ENCODE assay signal across 20 cellular contexts in the genomic region with DNA sequence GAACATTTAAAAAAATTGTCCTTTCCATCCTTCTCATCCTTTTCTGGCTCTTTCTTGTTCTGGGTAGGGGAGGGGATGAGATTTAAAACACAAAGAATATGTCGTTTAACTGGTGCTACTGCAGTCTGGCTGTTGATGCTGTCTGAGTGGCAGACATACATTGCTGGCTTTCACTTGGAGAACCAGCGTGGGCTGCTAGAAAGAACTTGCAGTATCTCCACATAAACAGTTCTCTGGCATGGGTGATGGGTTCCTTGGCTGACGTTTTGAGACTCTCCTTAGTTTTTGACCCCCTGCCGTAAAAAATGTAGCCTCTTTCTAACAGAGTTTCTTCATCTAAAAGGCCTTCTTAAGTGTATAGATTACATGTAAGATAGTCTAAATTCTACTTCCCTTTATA.
A peak's percentile ranks its signal among the peaks of the same experiment; 100 is the strongest.
DNase-seq lines count a peak whose midpoint lies in the region; TF ChIP-seq lines count a peak whose summit lies in the region.
"Had no signal": no experiment of that assay in that cellular context is flagged by ENCODE, and none has a peak within 500 bp of the region (broad histone marks: within the 10 kb centered on the region; RNA-seq: fewer than 3 reads in every experiment).

No MANE protein-coding gene starts in this region.

- peaks cover 8% of the 10 kb centered on the region for H3K9me3 Mint-ChIP-seq in nephron

- H3K27me3 Mint-ChIP-seq in nephron (ENCODE audit: low read depth): no peaks in the 10 kb centered on the region
- H3K27me3 Mint-ChIP-seq: B cell; CD4-positive, CD25-positive, alpha-beta regulatory T cell had no signal

- H3K27ac ChIP-seq in angular gyrus (ENCODE audit: low read depth, low read length) (peak overlapping the region; percentile 71), dorsolateral prefrontal cortex (peak overlapping the region in 49 of 59 donors; percentile 4 to 88 (median 67)), temporal lobe (ENCODE audit: low read depth, low read length) (peak overlapping the region; percentile 44)
- H3K27ac ChIP-seq: BLaER1, C4-2B, GM23248 had no signal

- H3K36me3 Mint-ChIP-seq in nephron (ENCODE audit: low read depth): no peaks in the 10 kb centered on the region
- H3K36me3 Mint-ChIP-seq: CD4-positive, CD25-positive, alpha-beta regulatory T cell; CD8-positive, alpha-beta T cell had no signal

- TF ChIP-seq CTCF in dorsolateral prefrontal cortex (IDR thresholded peaks at IDR 0.05 in 54 of 56, conservative IDR thresholded peaks at IDR 0.05 in 2 of 56; ENCODE audit: low read depth in 1 of 56, partially characterized antibody in 56 of 56): no peak
- TF ChIP-seq CTCF in nephron (IDR thresholded peaks at IDR 0.05; ENCODE audit: unreplicated experiment in 3 of 3): no peak

- H3K4me3 Mint-ChIP-seq in nephron: no peak overlapping the region
- H3K4me3 Mint-ChIP-seq: B cell; CD4-positive, CD25-positive, alpha-beta regulatory T cell; CD8-positive, alpha-beta T cell had no signal

- H3K27ac Mint-ChIP-seq in nephron: peak overlapping the region in 2 of 3 experiments; percentile 77 to 87
- H3K27ac Mint-ChIP-seq: B cell; CD4-positive, CD25-positive, alpha-beta regulatory T cell; CD8-positive, alpha-beta T cell had no signal

- DNase-seq in dorsolateral prefrontal cortex (peak in 4 of 10 donors; percentile 29 to 58 (median 52)), NCI-H526 treated with DMSO at 0.1 percent for 48 hours (lab: John Stamatoyannopoulos, UW) (no peak), Kasumi-1 (lab: John Stamatoyannopoulos, UW) (no peak), EL (no peak)
- DNase-seq: Caco-2; CD4-positive, CD25-positive, alpha-beta regulatory T cell; CD8-positive, alpha-beta T cell; DMS153; DND-41; GDM1; GM23248; H7; HCEC 1CT had no signal

- no peak overlapping the region for H3K4me3 ChIP-seq in dorsolateral prefrontal cortex
- H3K4me3 ChIP-seq: BLaER1, GM12878, GM23248 had no signal

- H3K4me1 Mint-ChIP-seq in nephron: peaks cover 36% of the 10 kb centered on the region
- H3K4me1 Mint-ChIP-seq: B cell; CD4-positive, CD25-positive, alpha-beta regulatory T cell had no signal

- no peaks in the 10 kb centered on the region for H3K27me3 ChIP-seq in dorsolateral prefrontal cortex
- H3K27me3 ChIP-seq: BLaER1 had no signal

- intact Hi-C loops in dorsolateral prefrontal cortex (cut with DNase I): no loop called here
